4 cellular contexts compared by ENCODE assay signal in the genomic region with DNA sequence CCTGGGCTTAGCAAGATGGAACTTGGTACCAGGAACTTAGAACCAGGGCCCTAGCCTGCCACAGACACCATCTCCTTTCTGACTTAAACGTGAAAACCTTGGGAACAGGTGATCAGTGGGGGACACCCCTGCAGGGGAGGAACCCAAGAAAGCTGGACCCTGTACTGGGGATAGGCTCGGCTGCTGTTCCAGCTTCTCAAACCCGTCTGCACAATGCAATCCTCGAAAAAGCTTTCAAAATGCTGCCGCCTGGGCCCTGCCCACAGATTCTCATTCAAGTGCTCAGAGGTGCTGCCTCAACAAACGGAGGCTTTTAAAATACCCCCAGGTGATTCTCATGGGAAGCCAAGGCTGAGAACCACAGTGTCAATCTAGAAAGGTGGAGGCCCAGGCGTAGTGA.
"Had no signal": no experiment of that assay in that cellular context is flagged by ENCODE, and none has a peak within 500 bp of the region (broad histone marks: within the 10 kb centered on the region; RNA-seq: fewer than 3 reads in every experiment).

No MANE protein-coding gene starts in this region.

- DNase-seq: H9, HCEC 1CT, IMR-90 had no signal

- H3K4me3 ChIP-seq: GM23338 had no signal

- H3K9me3 Mint-ChIP-seq: GM23338, H9 had no signal

- H3K4me3 Mint-ChIP-seq: GM23338, H9 had no signal

- ATAC-seq: GM23338 had no signal

- H3K27ac Mint-ChIP-seq: GM23338, H9 had no signal
